In genomic region chr1:160942926-160943325, GRCh38 we compare ENCODE assay signal across 11 cellular contexts. TPM values are rescaled to one million over a fixed set of nuclear protein-coding genes. Genes with fewer than 3 reads are reported as not detected.
DNase-seq lines count a peak whose midpoint lies in the region; ATAC-seq and TF ChIP-seq lines count a peak whose summit lies in the region.
"Had no signal": no experiment of that assay in that cellular context is flagged by ENCODE, and none has a peak within 500 bp of the region (broad histone marks: within the 10 kb centered on the region; RNA-seq: fewer than 3 reads in every experiment).

No MANE protein-coding gene starts in this region.

- H3F3A ChIP-seq in PC-3 (ENCODE audit: low read length, unreplicated experiment), result no peaks in the 10 kb centered on the region

- intact Hi-C loops in PC-3 (cut with micrococcal nuclease), result loop anchor here (1.0 to 2.0 kb wide), 2 partner anchors 8 to 26 kb away; no protein-coding TSS in a partner anchor

- POLR2A ChIA-PET in PC-3 (lab: Charles Lee; ENCODE audit: unreplicated experiment), result no interaction called here

- H2AFZ ChIP-seq in PC-3 (ENCODE audit: low read length), result no peak overlapping the region

- CTCF ChIA-PET in PC-3 (lab: Charles Lee), result no interaction called here

- no peak overlapping the region for H3K4me3 ChIP-seq in AG10803 (ENCODE audit: low read length)
- no peak overlapping the region for H3K4me3 ChIP-seq in GM12875 (ENCODE audit: low read depth, low read length)
- H3K4me3 ChIP-seq in PC-3 (ENCODE audit: low read length), result no peak overlapping the region
- H3K4me3 ChIP-seq: adrenal gland, Peyer's patch had no signal

- H3K79me2 ChIP-seq in PC-3 (ENCODE audit: low read length), result no peaks in the 10 kb centered on the region

- ATAC-seq in PC-3, result peak; percentile 97
- ATAC-seq: activated CD8-positive, alpha-beta T cell treated with anti-CD3 and anti-CD28 coated beads, Interleukin-2, amount 10 ng/mL, durations not matched to agents 7 days and 5 days had no signal

- DNase-seq in AG10803 (ENCODE audit: low read depth), result no peak
- peak; percentile 58 for DNase-seq in PC-3
- DNase-seq in iPS-NIHi7 (ENCODE audit: extremely low spot score), result peak; percentile 59
- DNase-seq in NCI-H446 (lab: John Stamatoyannopoulos, UW), result no peak
- no peak for DNase-seq in stimulated activated CD4-positive, alpha-beta T cell treated with anti-CD3 and anti-CD28 coated beads, Interleukin-15, amount 100 ng/mL, for 24 hours
- DNase-seq in COLO829 (ENCODE audit: low spot score), result no peak
- no peak for DNase-seq in NCI-H1105 treated with DMSO at 0.1 percent for 48 hours (lab: John Stamatoyannopoulos, UW)
- DNase-seq: activated CD8-positive, alpha-beta T cell treated with anti-CD3 and anti-CD28 coated beads, Interleukin-2, amount 10 ng/mL, durations not matched to agents 7 days and 5 days; adrenal gland; Peyer's patch had no signal

- BruUV-seq in PC-3 (replicated peaks; lab: Mats Ljungman, UMichigan), result no TSS peak

- no peaks in the 10 kb centered on the region for H4K20me1 ChIP-seq in PC-3 (ENCODE audit: low read length)

- H3K27me3 ChIP-seq in PC-3 (ENCODE audit: low read length), result no peaks in the 10 kb centered on the region
- H3K27me3 ChIP-seq: Peyer's patch had no signal

- H3K9me3 ChIP-seq in PC-3 (ENCODE audit: low read length), result no peaks in the 10 kb centered on the region
- H3K9me3 ChIP-seq: adrenal gland, Peyer's patch had no signal

- TF ChIP-seq CTCF in AG10803 (conservative IDR thresholded peaks at IDR 0.05; ENCODE audit: low read length) (peak; percentile 9; the same call in 1 of the 2 replicates), GM12875 (IDR thresholded peaks at IDR 0.05; ENCODE audit: borderline replicate concordance, insufficient read depth, low read depth, low read length) (peak; percentile 28; the same call in 1 of the 2 replicates), PC-3 (conservative IDR thresholded peaks at IDR 0.05; ENCODE audit: low read depth, low read length) (peak; percentile 67)

- H3K36me3 ChIP-seq in PC-3 (ENCODE audit: low read depth, low read length), result no peaks in the 10 kb centered on the region
- H3K36me3 ChIP-seq: adrenal gland, Peyer's patch had no signal

- no peak overlapping the region for H3K27ac ChIP-seq in PC-3 (ENCODE audit: low read length)
- H3K27ac ChIP-seq: adrenal gland, Peyer's patch had no signal

- H3K9ac ChIP-seq in PC-3 (ENCODE audit: low read length), result no peak overlapping the region

- H3K9me2 ChIP-seq in PC-3 (replicated peaks; ENCODE audit: low read length), result no peaks in the 10 kb centered on the region

- H3K4me1 ChIP-seq in PC-3 (ENCODE audit: insufficient read depth, low read length), result 0 out of 2 replicates have a peak, but pooled peaks cover 7% of the 10 kb centered on the region
- H3K4me1 ChIP-seq: adrenal gland had no signal

- H3K4me2 ChIP-seq in PC-3 (ENCODE audit: low read length), result no peak overlapping the region

RNA-seq across cellular contexts. Expression of gene ITLN2, which starts 11.7 kb away (rescaled TPM):
- total RNA-seq in PC-3 (2014; rRNA removed), result not detected in 2 replicates
- total RNA-seq: activated CD8-positive, alpha-beta T cell treated with anti-CD3 and anti-CD28 coated beads, Interleukin-2, amount 10 ng/mL, durations not matched to agents 7 days and 5 days had no signal

RNA-seq across cellular contexts. Expression of gene ITLN1, which starts 57.9 kb away (rescaled TPM):
- total RNA-seq in PC-3 (2014; rRNA removed), result not detected in 2 replicates
- total RNA-seq: activated CD8-positive, alpha-beta T cell treated with anti-CD3 and anti-CD28 coated beads, Interleukin-2, amount 10 ng/mL, durations not matched to agents 7 days and 5 days had no signal

Comparison
In these comparisons a context has a peak if more than half of its experiments do, and no peak if none do; other contexts are left out.
1. DNase-seq: peak in PC-3 (single experiment) and iPS-NIHi7 (single experiment); none in AG10803 (single experiment), NCI-H446 (0 of 2), stimulated activated CD4-positive, alpha-beta T cell treated with anti-CD3 and anti-CD28 coated beads, Interleukin-15, amount 100 ng/mL, for 24 hours (single experiment), COLO829 (single experiment) and NCI-H1105 treated with DMSO at 0.1 percent for 48 hours (single experiment).
2. CTCF ChIP-seq: peak in every context shown above with its lines; median percentile 67 in PC-3; 28 in GM12875; 9 in AG10803.